In the genomic region with DNA sequence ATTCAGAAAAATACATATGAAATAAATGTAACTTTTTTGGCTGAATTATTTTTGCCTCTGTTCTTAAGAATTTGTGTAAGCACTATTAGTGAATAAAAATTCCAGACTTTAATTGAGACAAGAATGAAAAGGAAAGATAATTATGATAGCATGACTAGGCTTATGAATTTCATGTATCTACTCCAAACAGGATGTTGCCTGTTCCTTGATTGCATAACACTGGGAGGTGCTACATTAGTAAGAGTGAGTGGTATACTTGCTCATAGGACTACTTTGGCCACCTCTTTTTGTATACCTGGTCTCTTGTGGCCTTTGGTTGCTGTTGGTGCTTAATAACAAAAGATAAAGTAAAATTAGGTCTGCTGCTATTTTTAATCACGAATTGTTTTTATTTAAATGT, we compare ENCODE assay signal across 13 cellular contexts.
DNase-seq lines count a peak whose midpoint lies in the region; ATAC-seq, FAIRE-seq and TF ChIP-seq lines count a peak whose summit lies in the region.
"Had no signal": no experiment of that assay in that cellular context is flagged by ENCODE, and none has a peak within 500 bp of the region (broad histone marks: within the 10 kb centered on the region; RNA-seq: fewer than 3 reads in every experiment).

No MANE protein-coding gene starts in this region.

- no peaks in the 10 kb centered on the region for H3K27me3 ChIP-seq in WERI-Rb-1 (ENCODE audit: insufficient read depth, low read depth, severe bottlenecking)

- no peak overlapping the region for H3K4me3 Mint-ChIP-seq in activated CD4-positive, alpha-beta memory T cell treated with anti-CD3 and anti-CD28 coated beads, Interleukin-2, amount 10 ng/mL, durations not matched to agents 7 days and 5 days
- H3K4me3 Mint-ChIP-seq: CD4-positive, alpha-beta T cell had no signal

- no peaks in the 10 kb centered on the region for H3K27me3 Mint-ChIP-seq in activated CD4-positive, alpha-beta memory T cell treated with anti-CD3 and anti-CD28 coated beads, Interleukin-2, amount 10 ng/mL, durations not matched to agents 7 days and 5 days
- H3K27me3 Mint-ChIP-seq: CD4-positive, alpha-beta T cell had no signal

- in situ Hi-C loops in ACHN (cut with HindIII; ENCODE audit: low pct_ligation_motif_present, low pct_unique_long_range_greater_than_20kb, low sequenced_read_pairs), result no loop called here

- no peaks in the 10 kb centered on the region for H3K4me1 Mint-ChIP-seq in activated CD4-positive, alpha-beta memory T cell treated with anti-CD3 and anti-CD28 coated beads, Interleukin-2, amount 10 ng/mL, durations not matched to agents 7 days and 5 days

- POLR2A ChIA-PET in activated CD4-positive, alpha-beta memory T cell treated with anti-CD3 and anti-CD28 coated beads, Interleukin-2, amount 10 ng/mL, durations not matched to agents 7 days and 5 days (lab: Charles Lee), result no interaction called here

- H3K36me3 Mint-ChIP-seq in activated CD4-positive, alpha-beta memory T cell treated with anti-CD3 and anti-CD28 coated beads, Interleukin-2, amount 10 ng/mL, durations not matched to agents 7 days and 5 days (ENCODE audit: low read depth), result no peaks in the 10 kb centered on the region

- H3K27ac Mint-ChIP-seq in activated CD4-positive, alpha-beta memory T cell treated with anti-CD3 and anti-CD28 coated beads, Interleukin-2, amount 10 ng/mL, durations not matched to agents 7 days and 5 days, result no peak overlapping the region
- H3K27ac Mint-ChIP-seq: CD4-positive, alpha-beta T cell had no signal

- CTCF ChIA-PET in activated CD4-positive, alpha-beta memory T cell treated with anti-CD3 and anti-CD28 coated beads, Interleukin-2, amount 10 ng/mL, durations not matched to agents 7 days and 5 days (lab: Charles Lee), result no interaction called here

- H3K4me3 ChIP-seq in WERI-Rb-1 (ENCODE audit: low read depth, low read length), result no peak overlapping the region
- H3K4me3 ChIP-seq: skin epidermis had no signal

- TF ChIP-seq CTCF in D721Med (IDR thresholded peaks at IDR 0.05; ENCODE audit: insufficient read depth, missing control alignments), result no peak
- no peak for TF ChIP-seq CTCF in WERI-Rb-1 (IDR thresholded peaks at IDR 0.05; ENCODE audit: low read depth, low read length)

- ATAC-seq in GM21381 (IDR thresholded peaks at IDR 0.05; ENCODE audit: unreplicated experiment), result no peak

- H3K27ac ChIP-seq in WERI-Rb-1, result no peak overlapping the region
- H3K27ac ChIP-seq: skin epidermis had no signal

- no peaks in the 10 kb centered on the region for H3K36me3 ChIP-seq in WERI-Rb-1

- no peaks in the 10 kb centered on the region for H3K9me3 ChIP-seq in WERI-Rb-1 (ENCODE audit: severe bottlenecking)

- DNase-seq in ACHN, result peak; percentile 71
- peak; percentile 69 for DNase-seq in HT1080 (ENCODE audit: low read depth)
- peak; percentile 92 for DNase-seq in amniotic epithelial cell (ENCODE audit: low read depth)
- peak; percentile 93 for DNase-seq in iris pigment epithelial cell (ENCODE audit: low read depth)
- no peak for DNase-seq in D721Med (ENCODE audit: insufficient read length, low spot score)
- no peak for DNase-seq in WERI-Rb-1
- no peak for DNase-seq in activated CD4-positive, alpha-beta memory T cell treated with anti-CD3 and anti-CD28 coated beads, Interleukin-2, amount 10 ng/mL, durations not matched to agents 7 days and 5 days
- DNase-seq: activated CD4-positive, alpha-beta T cell treated with anti-CD3 and anti-CD28 coated beads for 1 hour; activated naive CD4-positive, alpha-beta T cell treated with anti-CD3 and anti-CD28 coated beads, Interleukin-2, amount 50 U/mL, for 16 hours; CD4-positive, alpha-beta T cell; NK-92 treated with Interleukin-12 subunit alpha and Interleukin-12 subunit beta, amount 100 ng/mL, for 24 hours had no signal

- H3K9me3 Mint-ChIP-seq in activated CD4-positive, alpha-beta memory T cell treated with anti-CD3 and anti-CD28 coated beads, Interleukin-2, amount 10 ng/mL, durations not matched to agents 7 days and 5 days, result peaks cover 3% of the 10 kb centered on the region
- H3K9me3 Mint-ChIP-seq: CD4-positive, alpha-beta T cell had no signal

- no peak for FAIRE-seq in D721Med (lab: Jason Lieb, UNC)

Comparison
In these comparisons a context has a peak if more than half of its experiments do, and no peak if none do; other contexts are left out.
1. DNase-seq: peak in ACHN (single experiment), HT1080 (single experiment), amniotic epithelial cell (single experiment) and iris pigment epithelial cell (single experiment); none in D721Med (single experiment), WERI-Rb-1 (single experiment) and activated CD4-positive, alpha-beta memory T cell treated with anti-CD3 and anti-CD28 coated beads, Interleukin-2, amount 10 ng/mL, durations not matched to agents 7 days and 5 days (single experiment).